In the genomic region with DNA sequence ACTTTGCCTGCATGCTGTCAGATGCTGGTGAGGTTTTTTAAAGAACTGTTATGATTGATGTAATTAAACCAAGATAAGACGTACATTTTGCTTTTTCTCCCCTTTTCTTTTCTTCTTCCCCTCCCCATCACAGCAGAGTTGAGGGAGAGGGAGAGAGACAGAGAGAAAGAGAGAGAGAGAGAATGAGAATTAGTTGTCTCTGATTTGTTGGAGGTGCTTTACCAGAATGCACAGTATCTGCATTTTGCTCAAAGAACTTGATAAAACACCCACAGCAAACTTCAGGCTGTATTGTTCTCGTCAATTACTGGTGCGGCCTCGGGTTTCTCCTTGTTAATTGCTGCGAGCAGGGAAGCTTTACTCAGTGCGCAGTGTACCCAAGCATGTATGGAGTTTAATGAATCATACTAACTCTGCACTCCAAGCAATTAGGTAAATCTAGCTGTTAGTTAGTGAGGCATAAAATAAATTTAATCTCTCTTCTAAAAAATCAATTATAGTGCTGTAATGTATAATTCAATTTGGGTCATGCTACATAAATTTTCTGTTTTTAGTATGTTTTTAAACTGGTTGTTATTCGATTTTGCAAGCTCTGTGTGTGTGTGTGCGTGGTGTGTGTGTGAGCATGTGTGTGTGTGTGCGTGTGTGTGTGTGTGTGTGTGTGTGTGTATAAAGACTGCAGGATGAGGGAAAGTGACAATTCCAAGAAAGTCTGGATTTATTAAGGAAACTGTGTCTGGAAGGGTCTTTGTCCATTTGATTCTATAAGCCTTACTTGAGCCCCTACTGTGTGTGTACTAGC, we compare ENCODE assay signal across 20 cellular contexts.
"Had no signal": no experiment of that assay in that cellular context is flagged by ENCODE, and none has a peak within 500 bp of the region (broad histone marks: within the 10 kb centered on the region; RNA-seq: fewer than 3 reads in every experiment).

No MANE protein-coding gene starts in this region.

- H3K4me3 Mint-ChIP-seq: activated CD4-positive, alpha-beta memory T cell treated with anti-CD3 and anti-CD28 coated beads, Interleukin-2, amount 10 ng/mL, durations not matched to agents 7 days and 5 days; activated naive CD4-positive, alpha-beta T cell treated with anti-CD3 and anti-CD28 coated beads, Interleukin-2, amount 10 ng/mL, durations not matched to agents 7 days and 5 days; dendritic cell treated with granulocyte-macrophage colony-stimulating factor and Interleukin-4, amounts not matched to agents 40 ng/mL and 50 ng/mL, for 4 days; naive B cell; stimulated activated naive CD8-positive, alpha-beta T cell treated with anti-CD3 and anti-CD28 coated beads, Interleukin-15, amount 100 ng/mL, for 72 hours had no signal

- H3K27ac Mint-ChIP-seq: activated CD4-positive, alpha-beta memory T cell treated with anti-CD3 and anti-CD28 coated beads, Interleukin-2, amount 10 ng/mL, durations not matched to agents 7 days and 5 days; activated naive CD4-positive, alpha-beta T cell treated with anti-CD3 and anti-CD28 coated beads, Interleukin-2, amount 10 ng/mL, durations not matched to agents 7 days and 5 days; dendritic cell treated with granulocyte-macrophage colony-stimulating factor and Interleukin-4, amounts not matched to agents 40 ng/mL and 50 ng/mL, for 4 days; naive B cell; stimulated activated naive CD8-positive, alpha-beta T cell treated with anti-CD3 and anti-CD28 coated beads, Interleukin-15, amount 100 ng/mL, for 72 hours had no signal

- H3K36me3 Mint-ChIP-seq: activated naive CD4-positive, alpha-beta T cell treated with anti-CD3 and anti-CD28 coated beads, Interleukin-2, amount 10 ng/mL, durations not matched to agents 7 days and 5 days; naive B cell had no signal

- H3K27me3 ChIP-seq: brain microvascular endothelial cell, left lung, tibial nerve had no signal

- H3K4me1 ChIP-seq: left lung, tibial nerve had no signal

- ATAC-seq: left lung; right cardiac atrium; stimulated activated naive CD8-positive, alpha-beta T cell treated with anti-CD3 and anti-CD28 coated beads, Interleukin-15, amount 100 ng/mL, for 72 hours had no signal

- FAIRE-seq: endometrium, keratinocyte had no signal

- H3K9me3 Mint-ChIP-seq: activated CD4-positive, alpha-beta memory T cell treated with anti-CD3 and anti-CD28 coated beads, Interleukin-2, amount 10 ng/mL, durations not matched to agents 7 days and 5 days; activated naive CD4-positive, alpha-beta T cell treated with anti-CD3 and anti-CD28 coated beads, Interleukin-2, amount 10 ng/mL, durations not matched to agents 7 days and 5 days; dendritic cell treated with granulocyte-macrophage colony-stimulating factor and Interleukin-4, amounts not matched to agents 40 ng/mL and 50 ng/mL, for 4 days; naive B cell; stimulated activated naive CD8-positive, alpha-beta T cell treated with anti-CD3 and anti-CD28 coated beads, Interleukin-15, amount 100 ng/mL, for 72 hours had no signal

- H3K9me3 ChIP-seq: left lung, suprapubic skin, tibial nerve had no signal

- H3K36me3 ChIP-seq: brain microvascular endothelial cell, left lung, suprapubic skin, tibial nerve had no signal

- H3K27ac ChIP-seq: brain microvascular endothelial cell, left lung, suprapubic skin, tibial nerve had no signal

- H3K4me3 ChIP-seq: left lung, lung, suprapubic skin, tibial nerve had no signal

- DNase-seq: activated CD4-positive, alpha-beta memory T cell treated with anti-CD3 and anti-CD28 coated beads, Interleukin-2, amount 10 ng/mL, durations not matched to agents 7 days and 5 days; activated CD4-positive, alpha-beta T cell treated with anti-CD3 and anti-CD28 coated beads for 48 hours; activated effector memory CD4-positive, alpha-beta T cell treated with anti-CD3 and anti-CD28 coated beads, Interleukin-2, amount 50 U/mL, for 16 hours; activated naive CD4-positive, alpha-beta T cell treated with anti-CD3 and anti-CD28 coated beads, Interleukin-2, amount 10 ng/mL, durations not matched to agents 7 days and 5 days; amygdala; brain microvascular endothelial cell; effector CD4-positive, alpha-beta T cell; foreskin fibroblast; left lung; naive B cell; occipital lobe; right cardiac atrium; stimulated activated CD4-positive, alpha-beta T cell treated with anti-CD3 and anti-CD28 coated beads, Interleukin-12 subunit alpha, Interleukin-12 subunit beta, amount 100 ng/mL, for 4 hours; stimulated activated naive CD8-positive, alpha-beta T cell treated with anti-CD3 and anti-CD28 coated beads, Interleukin-15, amount 100 ng/mL, for 72 hours had no signal

- H3K4me1 Mint-ChIP-seq: activated CD4-positive, alpha-beta memory T cell treated with anti-CD3 and anti-CD28 coated beads, Interleukin-2, amount 10 ng/mL, durations not matched to agents 7 days and 5 days; activated naive CD4-positive, alpha-beta T cell treated with anti-CD3 and anti-CD28 coated beads, Interleukin-2, amount 10 ng/mL, durations not matched to agents 7 days and 5 days had no signal
